8 cellular contexts compared by ENCODE assay signal in the genomic region with DNA sequence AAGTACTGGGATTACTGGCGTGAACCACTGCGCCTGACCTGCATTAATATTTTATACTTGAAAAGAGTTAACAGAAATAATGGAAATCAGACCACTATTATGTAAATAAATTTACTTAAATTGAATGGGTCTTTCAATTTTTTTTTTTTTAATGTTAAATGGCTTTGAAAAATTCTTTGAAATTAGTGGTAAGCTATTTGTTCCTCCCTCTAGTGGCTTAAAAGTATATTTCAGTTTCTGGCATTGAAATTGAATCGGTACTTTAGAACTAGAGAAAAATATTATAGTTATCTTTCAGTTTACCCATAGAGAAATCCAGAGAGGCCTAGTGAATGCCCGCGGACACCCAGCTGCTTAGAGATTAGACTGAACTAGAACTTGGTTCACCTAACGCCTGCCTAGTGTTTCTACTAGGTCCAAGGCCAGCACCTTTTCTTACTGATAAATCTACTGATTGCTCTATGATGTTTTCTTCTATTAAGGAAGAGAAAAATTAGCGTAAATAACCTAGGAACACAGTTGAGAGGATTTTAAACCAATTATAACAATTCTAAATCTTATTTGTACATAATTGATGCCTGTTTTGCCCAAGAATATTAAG.
DNase-seq lines count a peak whose midpoint lies in the region; ATAC-seq and TF ChIP-seq lines count a peak whose summit lies in the region.

No MANE protein-coding gene starts in this region.

- H3K36me3 Mint-ChIP-seq in activated naive CD4-positive, alpha-beta T cell treated with anti-CD3 and anti-CD28 coated beads, Interleukin-2, amount 50 U/mL, for 72 hours = peaks cover 7 to 10% of the 10 kb centered on the region in 2 donors
- H3K36me3 Mint-ChIP-seq in T-helper 2 cell treated with Interferon-gamma antibody and Interleukin-4, amounts not matched to agents 5 μg/mL and 100 μg/mL, for 36 hours (ENCODE audit: low read depth) = no peaks in the 10 kb centered on the region

- H3K4me3 ChIP-seq in NB4 (ENCODE audit: low read depth, low read length) (no peak overlapping the region), coronary artery (no peak overlapping the region)

- H3K27ac ChIP-seq in coronary artery (no peak overlapping the region), substantia nigra (ENCODE audit: low read depth, low read length, poor library complexity, severe bottlenecking) (no peak overlapping the region)

- peaks cover 7% of the 10 kb centered on the region for H3K27me3 Mint-ChIP-seq in T-helper 2 cell treated with Interferon-gamma antibody and Interleukin-4, amounts not matched to agents 5 μg/mL and 100 μg/mL, for 36 hours (ENCODE audit: low read depth)

- TF ChIP-seq POLR2A in NB4 (IDR thresholded peaks at IDR 0.05; ENCODE audit: extremely low read depth, insufficient read length) = no peak

- peaks cover 4 to 8% of the 10 kb centered on the region in 2 donors for H3K9me3 Mint-ChIP-seq in activated naive CD4-positive, alpha-beta T cell treated with anti-CD3 and anti-CD28 coated beads, Interleukin-2, amount 50 U/mL, for 72 hours
- peaks cover 4% of the 10 kb centered on the region for H3K9me3 Mint-ChIP-seq in T-helper 2 cell treated with Interferon-gamma antibody and Interleukin-4, amounts not matched to agents 5 μg/mL and 100 μg/mL, for 36 hours

- no peak overlapping the region for H3K4me3 Mint-ChIP-seq in T-helper 2 cell treated with Interferon-gamma antibody and Interleukin-4, amounts not matched to agents 5 μg/mL and 100 μg/mL, for 36 hours

- no peaks in the 10 kb centered on the region for H3K4me1 Mint-ChIP-seq in T-helper 2 cell treated with Interferon-gamma antibody and Interleukin-4, amounts not matched to agents 5 μg/mL and 100 μg/mL, for 36 hours (ENCODE audit: low read depth)

- ATAC-seq in activated naive CD4-positive, alpha-beta T cell treated with anti-CD3 and anti-CD28 coated beads, Interleukin-2, amount 50 U/mL, for 72 hours = no peak

- no peak overlapping the region for H3K27ac Mint-ChIP-seq in activated naive CD4-positive, alpha-beta T cell treated with anti-CD3 and anti-CD28 coated beads, Interleukin-2, amount 50 U/mL, for 72 hours
- H3K27ac Mint-ChIP-seq in T-helper 2 cell treated with Interferon-gamma antibody and Interleukin-4, amounts not matched to agents 5 μg/mL and 100 μg/mL, for 36 hours = no peak overlapping the region

- DNase-seq in NCI-H2171 treated with DMSO at 0.1 percent for 48 hours (lab: John Stamatoyannopoulos, UW) (peak; percentile 51), NCI-H2171 (lab: John Stamatoyannopoulos, UW) (no peak), NB4 (ENCODE audit: low read depth) (peak; percentile 28), coronary artery (ENCODE audit: low spot score) (no peak), renal cortical epithelial cell (ENCODE audit: low read depth) (peak; percentile 40), substantia nigra (lab: John Stamatoyannopoulos, UW) (no peak)
- DNase-seq in activated naive CD4-positive, alpha-beta T cell treated with anti-CD3 and anti-CD28 coated beads, Interleukin-2, amount 50 U/mL, for 72 hours (ENCODE audit: low spot score in 2 of 2) = no peak
- DNase-seq in T-helper 2 cell treated with Interferon-gamma antibody and Interleukin-4, amounts not matched to agents 5 μg/mL and 100 μg/mL, for 36 hours (ENCODE audit: low spot score) = no peak

- TF ChIP-seq CTCF in NB4 (IDR thresholded peaks at IDR 0.05; ENCODE audit: low read depth, low read length) (no peak), coronary artery (IDR thresholded peaks at IDR 0.05) (peak; percentile 40)

Comparison
In these comparisons a context has a peak if more than half of its experiments do, and no peak if none do; other contexts are left out.
1. DNase-seq: peak in NCI-H2171 treated with DMSO at 0.1 percent for 48 hours (single experiment), NB4 (single experiment) and renal cortical epithelial cell (single experiment); none in NCI-H2171 (single experiment), coronary artery (single experiment), activated naive CD4-positive, alpha-beta T cell treated with anti-CD3 and anti-CD28 coated beads, Interleukin-2, amount 50 U/mL, for 72 hours (0 of 2), T-helper 2 cell treated with Interferon-gamma antibody and Interleukin-4, amounts not matched to agents 5 μg/mL and 100 μg/mL, for 36 hours (single experiment) and substantia nigra (0 of 49).